ENCODE assay signal across 8 cellular contexts in the genomic region with DNA sequence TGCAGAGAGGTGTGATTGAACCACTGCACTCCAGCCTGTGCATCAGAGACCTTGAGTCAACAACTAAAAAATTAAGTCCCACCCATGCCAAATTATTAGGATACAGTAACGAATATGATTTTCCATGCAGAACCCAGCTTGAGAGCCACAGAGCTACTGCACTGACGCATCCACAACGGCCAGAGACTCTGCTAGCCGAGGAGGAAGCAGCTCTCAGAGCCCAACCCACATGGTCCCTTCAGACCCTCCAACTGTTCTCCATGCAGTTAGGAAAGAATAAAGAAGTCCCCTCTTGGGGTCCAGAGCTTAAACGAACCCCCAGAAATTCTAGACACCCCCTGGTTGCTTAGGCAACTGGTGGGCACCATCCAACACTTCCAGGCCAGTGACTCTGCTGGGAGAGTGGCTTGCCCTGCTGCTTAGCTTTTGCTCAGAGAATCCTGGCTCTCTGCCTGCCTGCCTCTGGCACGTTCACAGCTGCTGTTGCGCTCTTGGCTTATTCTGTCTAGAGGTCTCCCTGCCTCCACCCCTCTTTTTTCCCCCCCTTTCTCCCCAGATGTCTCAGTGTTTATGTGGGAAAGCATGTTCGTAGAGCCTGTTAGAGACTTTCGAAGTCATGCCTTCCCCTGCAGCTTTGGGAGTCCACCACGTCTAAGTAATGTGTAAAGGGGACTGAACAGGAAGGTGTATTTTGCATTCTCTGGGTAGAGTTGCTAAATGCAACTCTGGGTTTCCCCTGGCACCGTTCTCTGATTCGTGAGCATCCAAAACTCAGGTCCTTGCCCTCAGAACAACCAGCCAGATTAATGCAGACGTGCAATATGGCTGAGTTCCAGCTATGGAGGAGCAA. TPM values are rescaled to one million over a fixed set of nuclear protein-coding genes. Genes with fewer than 3 reads are reported as not detected.
DNase-seq lines count a peak whose midpoint lies in the region; ATAC-seq, FAIRE-seq and TF ChIP-seq lines count a peak whose summit lies in the region.

No MANE protein-coding gene starts in this region.

- peaks cover 0 to 19% (median 8%) of the 10 kb centered on the region in 5 donors for H3K27me3 Mint-ChIP-seq in naive thymus-derived CD4-positive, alpha-beta T cell

- peaks cover 0 to 7% (median 5%) of the 10 kb centered on the region in 7 donors for H3K4me1 Mint-ChIP-seq in naive thymus-derived CD4-positive, alpha-beta T cell

- DNase-seq in K562 (ENCODE audit: extremely low read depth in 1 of 4, low spot score in 3 of 4) (no peak), mesenchymal stem cell (no peak), NCI-H510A (lab: John Stamatoyannopoulos, UW) (no peak), cerebellar cortex (ENCODE audit: low spot score) (no peak), SIG-M5 treated with dmso at 0.1 percent for 504 hours (lab: John Stamatoyannopoulos, UW; ENCODE audit: unreplicated experiment) (no peak)
- DNase-seq in naive thymus-derived CD4-positive, alpha-beta T cell: no peak

- H2AFZ ChIP-seq in K562 (ENCODE audit: low read depth, low read length): no peak overlapping the region
- H2AFZ ChIP-seq in mesenchymal stem cell (ENCODE audit: low read depth, low read length): no peak overlapping the region

- no peak overlapping the region for H3K18ac ChIP-seq in mesenchymal stem cell (ENCODE audit: low read depth in 1 of 2, low read length in 2 of 2)

- in situ Hi-C loops in K562 (cut with MboI): no loop called here

- no peak for FAIRE-seq in K562 (lab: Jason Lieb, UNC)

- no peak overlapping the region for H3K23ac ChIP-seq in mesenchymal stem cell (ENCODE audit: low read length in 2 of 2)

- no peak overlapping the region for H4K8ac ChIP-seq in mesenchymal stem cell (ENCODE audit: low read length)

- ATAC-seq in HG03354 (IDR thresholded peaks at IDR 0.05; ENCODE audit: poor library complexity, severe bottlenecking, unreplicated experiment): peak; percentile 71
- peak; percentile 34 for ATAC-seq in K562
- no peak for ATAC-seq in naive thymus-derived CD4-positive, alpha-beta T cell

- peaks cover 9 to 24% of the 10 kb centered on the region in 2 experiments; a peak in 4 of 5 replicates for H3K27me3 ChIP-seq in K562 (ENCODE audit: control insufficient read depth in 2 of 2, insufficient read depth in 2 of 2, low read length in 2 of 2)
- H3K27me3 ChIP-seq in mesenchymal stem cell (ENCODE audit: control insufficient read depth in 1 of 2, insufficient read depth in 1 of 2, low read length in 2 of 2): peaks cover 0 to 7% of the 10 kb centered on the region in 2 experiments
- H3K27me3 ChIP-seq in naive thymus-derived CD4-positive, alpha-beta T cell (ENCODE audit: control insufficient read depth in 2 of 2, insufficient read depth in 2 of 2, low read length in 2 of 2): no peaks in the 10 kb centered on the region

- no peak overlapping the region for H3K4me3 ChIP-seq in K562
- peak overlapping the region in 1 of 2 experiments; percentile 40 for H3K4me3 ChIP-seq in mesenchymal stem cell (ENCODE audit: insufficient read depth in 1 of 2, low read depth in 1 of 2, low read length in 2 of 2)
- H3K4me3 ChIP-seq in naive thymus-derived CD4-positive, alpha-beta T cell (ENCODE audit: low read length): no peak overlapping the region

- H2BK15ac ChIP-seq in mesenchymal stem cell (ENCODE audit: low read depth, poor library complexity, severe bottlenecking): no peak overlapping the region

- TF ChIP-seq CTCF in K562 (IDR thresholded peaks at IDR 0.05 in 2 of 3, conservative IDR thresholded peaks at IDR 0.05 in 1 of 3; ENCODE audit: insufficient read depth in 2 of 3, low read depth in 1 of 3, low read length in 3 of 3): no peak

- H3K4me2 ChIP-seq in K562 (ENCODE audit: insufficient read depth, low read length) (no peak overlapping the region), mesenchymal stem cell (ENCODE audit: low read length, poor library complexity, severe bottlenecking) (no peak overlapping the region)

- H3K36me3 ChIP-seq in K562 (ENCODE audit: control insufficient read depth, insufficient read depth, low read length) (no peaks in the 10 kb centered on the region), mesenchymal stem cell (ENCODE audit: control insufficient read depth in 1 of 2, insufficient read depth in 2 of 2, low read depth in 1 of 2, low read length in 2 of 2) (no peaks in the 10 kb centered on the region)
- no peaks in the 10 kb centered on the region for H3K36me3 ChIP-seq in naive thymus-derived CD4-positive, alpha-beta T cell (ENCODE audit: control insufficient read depth in 2 of 3, insufficient read depth in 3 of 3, low read length in 3 of 3)

- BruUV-seq in K562 (replicated peaks; lab: Mats Ljungman, UMichigan): no TSS peak

- no peak for TF ChIP-seq EP300 in K562 (IDR thresholded peaks at IDR 0.05; ENCODE audit: low read length)

- 9% methylated on average over 13 of the region's 13 CpGs for WGBS in K562 (ENCODE audit: insufficient coverage, low coverage, missing lambda C conversion rate)
- 87% methylated on average over 10 of the region's 13 CpGs for WGBS in mesenchymal stem cell

- peak overlapping the region in 2 of 9 donors; percentile 6 to 53 for H3K27ac Mint-ChIP-seq in naive thymus-derived CD4-positive, alpha-beta T cell

- H3K36me3 Mint-ChIP-seq in naive thymus-derived CD4-positive, alpha-beta T cell: no peaks in the 10 kb centered on the region

- H4K20me1 ChIP-seq in K562 (replicated peaks; ENCODE audit: control insufficient read depth, insufficient read depth, low read length): 0 out of 2 replicates have a peak, but pooled peaks cover 2% of the 10 kb centered on the region

- CTCF ChIA-PET in K562 (lab: Yijun Ruan, JAX; ENCODE audit: low intra/inter-chr PET ratio): no interaction called here
- CTCF ChIA-PET in naive thymus-derived CD4-positive, alpha-beta T cell (lab: Charles Lee): interaction anchor here (0.5 kb wide), 1 partner anchor 49 kb away, joined by 3 read pairs; no protein-coding TSS in a partner anchor

- H3K9ac ChIP-seq in K562 (ENCODE audit: insufficient read depth in 1 of 2, low read depth in 2 of 2, low read length in 2 of 2): no peak overlapping the region; a peak in 1 of 4 replicates
- H3K9ac ChIP-seq in mesenchymal stem cell (ENCODE audit: low read length): peak overlapping the region; percentile 67

- no peak overlapping the region for H3K4ac ChIP-seq in mesenchymal stem cell (ENCODE audit: low read depth in 1 of 2, low read length in 2 of 2)

- H4K91ac ChIP-seq in mesenchymal stem cell (ENCODE audit: low read length): no peak overlapping the region

- H3K27ac ChIP-seq in K562 (ENCODE audit: extremely low read depth, low read depth, low read length): no peak overlapping the region
- H3K27ac ChIP-seq in mesenchymal stem cell (ENCODE audit: low read length, poor library complexity, severe bottlenecking): no peak overlapping the region
- no peak overlapping the region for H3K27ac ChIP-seq in naive thymus-derived CD4-positive, alpha-beta T cell (ENCODE audit: low read depth, low read length)

- intact Hi-C loops in K562 (cut with micrococcal nuclease): no loop called here
- intact Hi-C loops in naive thymus-derived CD4-positive, alpha-beta T cell (cut with micrococcal nuclease): no loop called here

- TF ChIP-seq POLR2A in GM19099 (IDR thresholded peaks at IDR 0.05; ENCODE audit: extremely low read depth, insufficient read length, low read depth): peak; percentile 34
- no peak for TF ChIP-seq POLR2A in K562 (conservative IDR thresholded peaks at IDR 0.05)

- H3K9me3 ChIP-seq in K562 (replicated peaks; ENCODE audit: control insufficient read depth, insufficient read depth, low read depth, low read length): no peaks in the 10 kb centered on the region
- H3K9me3 ChIP-seq in mesenchymal stem cell (ENCODE audit: control insufficient read depth, low read length): no peaks in the 10 kb centered on the region
- no peaks in the 10 kb centered on the region for H3K9me3 ChIP-seq in naive thymus-derived CD4-positive, alpha-beta T cell (ENCODE audit: control insufficient read depth in 2 of 3, low read length in 3 of 3)

- no peak overlapping the region for H2BK5ac ChIP-seq in mesenchymal stem cell (ENCODE audit: low read depth, low read length, poor library complexity, severe bottlenecking)

- no peak overlapping the region for H3K4me3 Mint-ChIP-seq in naive thymus-derived CD4-positive, alpha-beta T cell

- no peaks in the 10 kb centered on the region for H3K9me3 Mint-ChIP-seq in naive thymus-derived CD4-positive, alpha-beta T cell

- POLR2A ChIA-PET in K562 (lab: Yijun Ruan, JAX): interaction anchor here (0.6 to 1.2 kb wide), 4 partner anchors 12 to 228 kb away, joined by 3 to 4 read pairs (median 3); no protein-coding TSS in a partner anchor
- POLR2A ChIA-PET in naive thymus-derived CD4-positive, alpha-beta T cell (lab: Charles Lee): no interaction called here

- TF ChIP-seq RAD21 in K562 (CRISPR knock-in tag; conservative IDR thresholded peaks at IDR 0.05 in 1 of 2, IDR thresholded peaks at IDR 0.05 in 1 of 2): no peak

- H2AK5ac ChIP-seq in mesenchymal stem cell (ENCODE audit: low read length, severe bottlenecking): no peak overlapping the region

- H3K79me2 ChIP-seq in K562 (ENCODE audit: control insufficient read depth, insufficient read depth, low read length): no peaks in the 10 kb centered on the region

- H3K14ac ChIP-seq in mesenchymal stem cell (ENCODE audit: low read length in 2 of 2): no peak overlapping the region

- H3K4me1 ChIP-seq in K562 (replicated peaks in 1 of 2; ENCODE audit: control insufficient read depth in 2 of 2, insufficient read depth in 2 of 2, low read length in 2 of 2) (peaks cover 0 to 2% of the 10 kb centered on the region in 2 experiments; a peak in 1 of 5 replicates), mesenchymal stem cell (ENCODE audit: control insufficient read depth, insufficient read depth, low read depth, low read length) (no peaks in the 10 kb centered on the region)
- no peaks in the 10 kb centered on the region for H3K4me1 ChIP-seq in naive thymus-derived CD4-positive, alpha-beta T cell (ENCODE audit: control insufficient read depth in 2 of 2, insufficient read depth in 2 of 2, low read length in 2 of 2)

- H2BK120ac ChIP-seq in mesenchymal stem cell (ENCODE audit: low read depth, low read length): no peak overlapping the region

- H3K79me1 ChIP-seq in mesenchymal stem cell (replicated peaks; ENCODE audit: low read length, poor library complexity, severe bottlenecking): no peaks in the 10 kb centered on the region

- no peaks in the 10 kb centered on the region for H3K9me1 ChIP-seq in K562 (ENCODE audit: control insufficient read depth, insufficient read depth, low read length)

- H2BK12ac ChIP-seq in mesenchymal stem cell (ENCODE audit: low read length in 2 of 2): no peak overlapping the region

RNA-seq across cellular contexts. Expression of a gene that starts 26.0 kb away (rescaled TPM):
- 73.5 and 177 TPM in 2 replicates for total RNA-seq in K562 (2011; cell fraction: chromatin; rRNA removed; ENCODE audit: low replicate concordance)
- total RNA-seq in K562 (2011; cell fraction: nucleolus; rRNA removed): 36.0 and 43.8 TPM in 2 replicates
- total RNA-seq in K562 (2011; cell fraction: nucleoplasm; rRNA removed): 64.0 and 89.2 TPM in 2 replicates
- 75.2 and 83.9 TPM in 2 replicates for total RNA-seq in K562 (2014; rRNA removed)
- 86.6 and 101 TPM in 2 replicates for total RNA-seq in K562 (2014; rRNA removed; fragmentation: Illumina TruSeq; extraction: Trizol)
- total RNA-seq in K562 (2015; rRNA removed; fragmentation: Illumina TruSeq; extraction: Trizol): 102 and 106 TPM in 2 replicates
- total RNA-seq in K562 (2021): 73.5 and 74.9 TPM in 2 replicates
- polyA plus RNA-seq in K562 (2011; rRNA removed): 76.6 and 89.7 TPM in 2 replicates
- polyA plus RNA-seq in K562 (2011; cell fraction: cytosol; rRNA removed): 30.9 and 42.5 TPM in 2 replicates
- polyA plus RNA-seq in K562 (2011; cell fraction: nucleus; rRNA removed): 55.4 and 76.5 TPM in 2 replicates
- polyA plus RNA-seq in K562 (2012): 26.4 and 29.5 TPM in 2 replicates
- polyA plus RNA-seq in K562 (2014; fragmentation: Illumina TruSeq; extraction: Trizol): 61.2 and 64.1 TPM in 2 replicates
- polyA plus RNA-seq in K562 (2014; fragmentation: Nextera tagmentation; extraction: Ambion mirVana): 10 to 100 TPM; 12.0 to 13.1 TPM
- 35.7 and 39.3 TPM in 2 replicates for polyA plus RNA-seq in K562 (2014; rRNA removed)
- 171 and 198 TPM in 2 replicates for polyA minus RNA-seq in K562 (2011; rRNA and poly(A)+ RNA removed)
- 52.7 and 58.2 TPM in 2 replicates for polyA minus RNA-seq in K562 (2011; cell fraction: cytosol; rRNA and poly(A)+ RNA removed)
- polyA minus RNA-seq in K562 (2011; cell fraction: nucleus; rRNA and poly(A)+ RNA removed): 76.1 and 128 TPM in 2 replicates
- polyA plus RNA-seq in mesenchymal stem cell (2013, experiment 1 of 2): 25.1 TPM
- 24.7 TPM for polyA plus RNA-seq in mesenchymal stem cell (2013, experiment 2 of 2)
- 100 to 1,000 TPM; 108 to 158 (median 131) TPM for total RNA-seq in naive thymus-derived CD4-positive, alpha-beta T cell
- polyA plus RNA-seq in naive thymus-derived CD4-positive, alpha-beta T cell: 100 to 1,000 TPM in 1 of 2 donors, 10 to 100 TPM in 1; 82.6 to 108 TPM
